13 cellular contexts compared by ENCODE assay signal in genomic region chr14:55297611-55298323, GRCh38. TPM values are rescaled to one million over a fixed set of nuclear protein-coding genes. Genes with fewer than 3 reads are reported as not detected.
DNase-seq lines count a peak whose midpoint lies in the region; ATAC-seq, FAIRE-seq and TF ChIP-seq lines count a peak whose summit lies in the region.
"Had no signal": no experiment of that assay in that cellular context is flagged by ENCODE, and none has a peak within 500 bp of the region (broad histone marks: within the 10 kb centered on the region; RNA-seq: fewer than 3 reads in every experiment).

No MANE protein-coding gene starts in this region.

- no peaks in the 10 kb centered on the region for H3K27me3 Mint-ChIP-seq in CD4-positive, CD25-positive, alpha-beta regulatory T cell
- H3K27me3 Mint-ChIP-seq in T-helper 1 cell treated with Interleukin-12 subunit alpha and Interleukin-12 subunit beta and Interleukin-4 antibody, amounts not matched to agents 30 μg/mL and 1 μg/mL, for 36 hours (ENCODE audit: low read depth), result no peaks in the 10 kb centered on the region

- no peak overlapping the region for H3K4me3 ChIP-seq in CD4-positive, CD25-positive, alpha-beta regulatory T cell (ENCODE audit: low read depth, low read length)
- H3K4me3 ChIP-seq in kidney (ENCODE audit: low read length in 2 of 2), result no peak overlapping the region
- H3K4me3 ChIP-seq: esophagus muscularis mucosa had no signal

- TF ChIP-seq CTCF in kidney (IDR thresholded peaks at IDR 0.05; ENCODE audit: borderline replicate concordance, extremely low read depth, insufficient read depth), result peak; percentile 51

- H3K9me3 ChIP-seq in CD4-positive, CD25-positive, alpha-beta regulatory T cell (ENCODE audit: control insufficient read depth in 2 of 2, low read length in 2 of 2), result no peaks in the 10 kb centered on the region
- H3K9me3 ChIP-seq in kidney (ENCODE audit: control insufficient read depth in 1 of 2, low read length in 2 of 2), result no peaks in the 10 kb centered on the region
- H3K9me3 ChIP-seq: esophagus muscularis mucosa had no signal

- no peak overlapping the region for H3K9ac ChIP-seq in kidney (ENCODE audit: low read length in 2 of 2)

- peaks cover 24% of the 10 kb centered on the region for H3K4me1 ChIP-seq in CD4-positive, CD25-positive, alpha-beta regulatory T cell (ENCODE audit: control insufficient read depth, insufficient read depth, low read length, poor library complexity, severe bottlenecking)
- H3K4me1 ChIP-seq in kidney (ENCODE audit: control insufficient read depth in 1 of 2, insufficient read depth in 1 of 2, low read depth in 1 of 2, low read length in 2 of 2), result peaks cover 2 to 6% of the 10 kb centered on the region in 2 donors

- DNase-seq in CD4-positive, CD25-positive, alpha-beta regulatory T cell, result peak; percentile 6 to 72 (median 24)
- DNase-seq in kidney, result no peak
- DNase-seq in NCI-H1417 treated with DMSO at 0.1 percent for 48 hours (lab: John Stamatoyannopoulos, UW), result no peak
- DNase-seq: activated CD8-positive, alpha-beta memory T cell treated with anti-CD3 and anti-CD28 coated beads, Interleukin-2, amount 50 U/mL, for 4 hours; DMS79 treated with DMSO at 0.1 percent for 48 hours; NCI-H146; nucleus accumbens had no signal

- H3K36me3 Mint-ChIP-seq in CD4-positive, CD25-positive, alpha-beta regulatory T cell, result peaks cover 23% of the 10 kb centered on the region
- H3K36me3 Mint-ChIP-seq in T-helper 1 cell treated with Interleukin-12 subunit alpha and Interleukin-12 subunit beta and Interleukin-4 antibody, amounts not matched to agents 30 μg/mL and 1 μg/mL, for 36 hours (ENCODE audit: low read depth), result peaks cover 24% of the 10 kb centered on the region

- H3K9me3 Mint-ChIP-seq in CD4-positive, CD25-positive, alpha-beta regulatory T cell, result no peaks in the 10 kb centered on the region
- H3K9me3 Mint-ChIP-seq in T-helper 1 cell treated with Interleukin-12 subunit alpha and Interleukin-12 subunit beta and Interleukin-4 antibody, amounts not matched to agents 30 μg/mL and 1 μg/mL, for 36 hours, result no peaks in the 10 kb centered on the region

- peak overlapping the region in 2 of 3 donors; percentile 21 to 33 for H3K27ac Mint-ChIP-seq in CD4-positive, CD25-positive, alpha-beta regulatory T cell
- H3K27ac Mint-ChIP-seq in T-helper 1 cell treated with Interleukin-12 subunit alpha and Interleukin-12 subunit beta and Interleukin-4 antibody, amounts not matched to agents 30 μg/mL and 1 μg/mL, for 36 hours, result peak overlapping the region; percentile 63

- H3K27ac ChIP-seq in CD4-positive, CD25-positive, alpha-beta regulatory T cell (ENCODE audit: insufficient read depth, low read length, poor library complexity, severe bottlenecking), result no peak overlapping the region
- no peak overlapping the region for H3K27ac ChIP-seq in kidney (ENCODE audit: low read depth in 2 of 2, low read length in 2 of 2)
- H3K27ac ChIP-seq: esophagus muscularis mucosa had no signal

- no peaks in the 10 kb centered on the region for H3K27me3 ChIP-seq in CD4-positive, CD25-positive, alpha-beta regulatory T cell (ENCODE audit: control insufficient read depth, insufficient read depth, low read length)
- H3K27me3 ChIP-seq: esophagus muscularis mucosa had no signal

- H3K36me3 ChIP-seq in CD4-positive, CD25-positive, alpha-beta regulatory T cell (ENCODE audit: control insufficient read depth, insufficient read depth, low read length), result no peaks in the 10 kb centered on the region
- peaks cover 0 to 3% of the 10 kb centered on the region in 2 donors for H3K36me3 ChIP-seq in kidney (ENCODE audit: control insufficient read depth in 1 of 2, insufficient read depth in 2 of 2, low read length in 2 of 2)

- H3K4me1 Mint-ChIP-seq in CD4-positive, CD25-positive, alpha-beta regulatory T cell, result peaks cover 37 to 76% (median 53%) of the 10 kb centered on the region in 4 donors
- H3K4me1 Mint-ChIP-seq in T-helper 1 cell treated with Interleukin-12 subunit alpha and Interleukin-12 subunit beta and Interleukin-4 antibody, amounts not matched to agents 30 μg/mL and 1 μg/mL, for 36 hours (ENCODE audit: low read depth), result peaks cover 55% of the 10 kb centered on the region

- intact Hi-C loops in kidney (cut with DNase I), result no loop called here

- peak; percentile 50 to 59 for ATAC-seq in CD4-positive, CD25-positive, alpha-beta regulatory T cell (ENCODE audit: low read depth in 2 of 2)
- ATAC-seq in GM21381 (IDR thresholded peaks at IDR 0.05; ENCODE audit: unreplicated experiment) (peak; percentile 46), HG03196 (IDR thresholded peaks at IDR 0.05; ENCODE audit: unreplicated experiment) (no peak), HG02642 (IDR thresholded peaks at IDR 0.05; ENCODE audit: poor library complexity, unreplicated experiment) (no peak), HG02763 (IDR thresholded peaks at IDR 0.05; ENCODE audit: unreplicated experiment) (no peak)

- no peak for FAIRE-seq in kidney (lab: Jason Lieb, UNC)

- no peak overlapping the region for H3K4me3 Mint-ChIP-seq in CD4-positive, CD25-positive, alpha-beta regulatory T cell
- H3K4me3 Mint-ChIP-seq in T-helper 1 cell treated with Interleukin-12 subunit alpha and Interleukin-12 subunit beta and Interleukin-4 antibody, amounts not matched to agents 30 μg/mL and 1 μg/mL, for 36 hours, result peak overlapping the region; percentile 40

RNA-seq across cellular contexts. Expression of gene FBXO34, which starts 26.5 kb away (rescaled TPM):
- total RNA-seq in CD4-positive, CD25-positive, alpha-beta regulatory T cell, result 32.4 TPM
- 10 to 100 TPM; 28.8 to 41.6 (median 33.4) TPM for polyA plus RNA-seq in CD4-positive, CD25-positive, alpha-beta regulatory T cell
- total RNA-seq in kidney, result 38.5 TPM
- 12.8 TPM for polyA plus RNA-seq in kidney (ENCODE audit: insufficient read depth, low read depth, low replicate concordance)

Comparison
In these comparisons a context has a peak if more than half of its experiments do, and no peak if none do; other contexts are left out.
1. ATAC-seq: peak in CD4-positive, CD25-positive, alpha-beta regulatory T cell (2 of 2) and GM21381 (single experiment); none in HG03196 (single experiment), HG02642 (single experiment) and HG02763 (single experiment).
2. DNase-seq: peak in CD4-positive, CD25-positive, alpha-beta regulatory T cell (3 of 3); none in kidney (single experiment) and NCI-H1417 treated with DMSO at 0.1 percent for 48 hours (single experiment).